In genomic region chr7:129532375-129532774, GRCh38 we compare ENCODE assay signal across 16 cellular contexts. TPM values are rescaled to one million over a fixed set of nuclear protein-coding genes. Genes with fewer than 3 reads are reported as not detected.
DNase-seq lines count a peak whose midpoint lies in the region; ATAC-seq, FAIRE-seq and TF ChIP-seq lines count a peak whose summit lies in the region.
"Had no signal": no experiment of that assay in that cellular context is flagged by ENCODE, and none has a peak within 500 bp of the region (broad histone marks: within the 10 kb centered on the region; RNA-seq: fewer than 3 reads in every experiment).

No MANE protein-coding gene starts in this region.

- peak overlapping the region; percentile 23; the same call in 1 of the 2 replicates for H2BK15ac ChIP-seq in H1 (ENCODE audit: low read length)

- no peak overlapping the region for H4K8ac ChIP-seq in H1 (ENCODE audit: extremely low read depth, insufficient read depth, low read length)

- peaks cover 18% of the 10 kb centered on the region for H3K4me1 Mint-ChIP-seq in activated CD4-positive, alpha-beta T cell treated with anti-CD3 and anti-CD28 coated beads, Interleukin-2, amount 10 ng/mL, durations not matched to agents 24 days and 14 days
- peaks cover 19% of the 10 kb centered on the region for H3K4me1 Mint-ChIP-seq in activated CD4-positive, alpha-beta T cell treated with anti-CD3 and anti-CD28 coated beads for 36 hours
- H3K4me1 Mint-ChIP-seq in neural progenitor cell, result peaks cover 34% of the 10 kb centered on the region

- no peaks in the 10 kb centered on the region for H3K23me2 ChIP-seq in H1 (ENCODE audit: low read depth, low read length)

- H3K9me3 ChIP-seq in H1 (ENCODE audit: insufficient read depth in 2 of 2, low read depth in 1 of 2, low read length in 1 of 2) (no peaks in the 10 kb centered on the region), neural progenitor cell (ENCODE audit: low read depth) (no peaks in the 10 kb centered on the region), stomach (no peaks in the 10 kb centered on the region)
- H3K9me3 ChIP-seq: BLaER1 treated with 17β-estradiol and CSF1 and Interleukin-3, amounts not matched to agents 10 nM and 100 nM had no signal

- H3K4ac ChIP-seq in H1 (replicated peaks; ENCODE audit: insufficient read length, low read depth, low read length), result no peak overlapping the region

- H2BK5ac ChIP-seq in H1 (ENCODE audit: low read depth, low read length), result peak overlapping the region; percentile 28

- H4K5ac ChIP-seq in H1 (ENCODE audit: insufficient read length, low read depth, low read length), result no peak overlapping the region

- ATAC-seq in activated CD4-positive, alpha-beta T cell treated with anti-CD3 and anti-CD28 coated beads for 36 hours, result no peak

- no peak for TF ChIP-seq POLR2A in H1 (IDR thresholded peaks at IDR 0.05; ENCODE audit: control extremely low read depth in 1 of 2, low read depth in 2 of 2, low read length in 2 of 2)
- no peak for TF ChIP-seq POLR2A in stomach (IDR thresholded peaks at IDR 0.05)

- H3K27me3 Mint-ChIP-seq in activated CD4-positive, alpha-beta T cell treated with anti-CD3 and anti-CD28 coated beads, Interleukin-2, amount 10 ng/mL, durations not matched to agents 24 days and 14 days, result peaks cover 5% of the 10 kb centered on the region
- peaks cover 8% of the 10 kb centered on the region for H3K27me3 Mint-ChIP-seq in activated CD4-positive, alpha-beta T cell treated with anti-CD3 and anti-CD28 coated beads for 36 hours
- peaks cover 9% of the 10 kb centered on the region for H3K27me3 Mint-ChIP-seq in neural progenitor cell (ENCODE audit: insufficient read depth, low read depth)

- peak overlapping the region; percentile 57 for H3K27ac Mint-ChIP-seq in activated CD4-positive, alpha-beta T cell treated with anti-CD3 and anti-CD28 coated beads, Interleukin-2, amount 10 ng/mL, durations not matched to agents 24 days and 14 days
- no peak overlapping the region for H3K27ac Mint-ChIP-seq in activated CD4-positive, alpha-beta T cell treated with anti-CD3 and anti-CD28 coated beads for 36 hours
- no peak overlapping the region for H3K27ac Mint-ChIP-seq in neural progenitor cell
- H3K27ac Mint-ChIP-seq: CD4-positive, CD25-positive, alpha-beta regulatory T cell had no signal

- DNase-seq in activated CD4-positive, alpha-beta T cell treated with anti-CD3 and anti-CD28 coated beads, Interleukin-2, amount 10 ng/mL, durations not matched to agents 24 days and 14 days, result no peak
- no peak for DNase-seq in activated CD4-positive, alpha-beta T cell treated with anti-CD3 and anti-CD28 coated beads for 36 hours
- no peak for DNase-seq in H1 (ENCODE audit: low read depth in 1 of 2, low spot score in 2 of 2)
- DNase-seq in neural progenitor cell (ENCODE audit: low spot score), result no peak
- DNase-seq in kidney glomerular epithelial cell (lab: John Stamatoyannopoulos, UW), result no peak
- no peak for DNase-seq in anterior cingulate cortex (lab: John Stamatoyannopoulos, UW)
- no peak for DNase-seq in stomach
- DNase-seq: AML-193; Calu3; CD4-positive, CD25-positive, alpha-beta regulatory T cell; DMS 273 treated with DMSO at 0.1 percent for 48 hours; GM23248; H7 had no signal

- no peaks in the 10 kb centered on the region for H3K79me2 ChIP-seq in H1 (ENCODE audit: control insufficient read depth in 1 of 2, insufficient read depth in 2 of 2, low read length in 2 of 2)
- no peaks in the 10 kb centered on the region for H3K79me2 ChIP-seq in neural progenitor cell (ENCODE audit: low read depth)

- H3K27me3 ChIP-seq in H1 (replicated peaks in 1 of 4; ENCODE audit: control insufficient read depth in 3 of 4, extremely low read depth in 1 of 4, insufficient read depth in 3 of 4, low read length in 3 of 4) (no peaks in the 10 kb centered on the region), neural progenitor cell (no peaks in the 10 kb centered on the region), stomach (no peaks in the 10 kb centered on the region)
- H3K27me3 ChIP-seq: BLaER1 treated with 17β-estradiol and CSF1 and Interleukin-3, amounts not matched to agents 10 nM and 100 nM had no signal

- POLR2A ChIA-PET in activated CD4-positive, alpha-beta T cell treated with anti-CD3 and anti-CD28 coated beads for 36 hours (lab: Charles Lee), result no interaction called here
- POLR2A ChIA-PET in H1 (lab: Charles Lee; ENCODE audit: partially characterized antibody), result interaction anchor here (0.9 to 1.0 kb wide), 2 partner anchors 13 to 17 kb away, joined by 3 read pairs; no protein-coding TSS in a partner anchor

- no peak overlapping the region for H3K4me2 ChIP-seq in H1 (ENCODE audit: insufficient read depth in 1 of 2, low read depth in 2 of 2, low read length in 2 of 2)
- H3K4me2 ChIP-seq in neural progenitor cell, result no peak overlapping the region
- H3K4me2 ChIP-seq: BLaER1 treated with 17β-estradiol and CSF1 and Interleukin-3, amounts not matched to agents 10 nM and 100 nM had no signal

- H3K36me3 Mint-ChIP-seq in activated CD4-positive, alpha-beta T cell treated with anti-CD3 and anti-CD28 coated beads, Interleukin-2, amount 10 ng/mL, durations not matched to agents 24 days and 14 days (ENCODE audit: low read depth), result no peaks in the 10 kb centered on the region
- H3K36me3 Mint-ChIP-seq in activated CD4-positive, alpha-beta T cell treated with anti-CD3 and anti-CD28 coated beads for 36 hours (ENCODE audit: low read depth), result no peaks in the 10 kb centered on the region
- H3K36me3 Mint-ChIP-seq in neural progenitor cell, result no peaks in the 10 kb centered on the region
- H3K36me3 Mint-ChIP-seq: CD4-positive, CD25-positive, alpha-beta regulatory T cell had no signal

- no peak overlapping the region for H3K56ac ChIP-seq in H1 (replicated peaks; ENCODE audit: insufficient read length, low read depth, low read length)

- peak overlapping the region; percentile 5; the same call in 1 of the 2 replicates for H2BK20ac ChIP-seq in H1 (ENCODE audit: low read length)

- WGBS in H1 (ENCODE audit: extremely low coverage in 1 of 2, insufficient coverage in 1 of 2, insufficient read length in 1 of 2, insufficient replicate concordance in 2 of 2, low coverage in 1 of 2, low lambda C conversion rate in 2 of 2, missing lambda C conversion rate in 1 of 2), 2 experiments, result 84% methylated on average over 19 of the region's 19 CpGs; no CpG with 5 or more reads in 1 of the 2 experiments
- 87 to 92% (median 91%) methylated on average over 19 of the region's 19 CpGs for WGBS in stomach, 5 donors

- FAIRE-seq in H1 (lab: Jason Lieb, UNC), result no peak
- FAIRE-seq: GM18507 had no signal

- peaks cover 0 to 4% (median under 1%) of the 10 kb centered on the region in 4 experiments; a peak in 3 of 7 replicates for H3K4me1 ChIP-seq in H1 (replicated peaks in 1 of 4; ENCODE audit: control insufficient read depth in 3 of 4, insufficient read depth in 4 of 4, low read length in 3 of 4)
- peaks cover 9% of the 10 kb centered on the region for H3K4me1 ChIP-seq in neural progenitor cell
- H3K4me1 ChIP-seq in stomach, result no peaks in the 10 kb centered on the region

- TF ChIP-seq CTCF in H1 (IDR thresholded peaks at IDR 0.05; ENCODE audit: control extremely low read depth in 1 of 3, insufficient read depth in 1 of 3, low read depth in 1 of 3, low read length in 3 of 3), result no peak
- TF ChIP-seq CTCF in neural progenitor cell (IDR thresholded peaks at IDR 0.05), result no peak
- no peak for TF ChIP-seq CTCF in stomach (IDR thresholded peaks at IDR 0.05)

- H3K9me3 Mint-ChIP-seq in activated CD4-positive, alpha-beta T cell treated with anti-CD3 and anti-CD28 coated beads, Interleukin-2, amount 10 ng/mL, durations not matched to agents 24 days and 14 days, result no peaks in the 10 kb centered on the region
- no peaks in the 10 kb centered on the region for H3K9me3 Mint-ChIP-seq in activated CD4-positive, alpha-beta T cell treated with anti-CD3 and anti-CD28 coated beads for 36 hours (ENCODE audit: low read depth)
- no peaks in the 10 kb centered on the region for H3K9me3 Mint-ChIP-seq in neural progenitor cell

- TF ChIP-seq EP300 in H1 (IDR thresholded peaks at IDR 0.05; ENCODE audit: borderline replicate concordance in 1 of 2, low read depth in 2 of 2, low read length in 2 of 2), result no peak
- TF ChIP-seq EP300 in stomach (IDR thresholded peaks at IDR 0.05), result no peak

- H4K91ac ChIP-seq in H1 (replicated peaks; ENCODE audit: insufficient read length, low read length), result peak overlapping the region; percentile 54

- no peak overlapping the region for H2AFZ ChIP-seq in H1 (ENCODE audit: low read length)
- no peak overlapping the region for H2AFZ ChIP-seq in neural progenitor cell (replicated peaks)
- H2AFZ ChIP-seq: GM23248 had no signal

- no peaks in the 10 kb centered on the region for H4K20me1 ChIP-seq in H1 (replicated peaks in 1 of 2; ENCODE audit: control insufficient read depth in 1 of 2, insufficient read depth in 2 of 2, low read length in 2 of 2)
- peaks cover 7% of the 10 kb centered on the region for H4K20me1 ChIP-seq in neural progenitor cell (ENCODE audit: low read depth)
- H4K20me1 ChIP-seq: BLaER1 treated with 17β-estradiol and CSF1 and Interleukin-3, amounts not matched to agents 10 nM and 100 nM had no signal

- H3K36me3 ChIP-seq in H1 (ENCODE audit: control insufficient read depth in 2 of 4, insufficient read depth in 4 of 4, low read length in 3 of 4) (no peaks in the 10 kb centered on the region), neural progenitor cell (no peaks in the 10 kb centered on the region), stomach (no peaks in the 10 kb centered on the region)
- H3K36me3 ChIP-seq: BLaER1 treated with 17β-estradiol and CSF1 and Interleukin-3, amounts not matched to agents 10 nM and 100 nM had no signal

- no peak overlapping the region for H3K9ac ChIP-seq in H1 (replicated peaks in 1 of 4; ENCODE audit: extremely low read depth in 1 of 4, low read depth in 3 of 4, low read length in 3 of 4)
- H3K9ac ChIP-seq in neural progenitor cell, result no peak overlapping the region
- H3K9ac ChIP-seq: BLaER1 treated with 17β-estradiol and CSF1 and Interleukin-3, amounts not matched to agents 10 nM and 100 nM; GM23248 had no signal

- H3K14ac ChIP-seq in H1 (ENCODE audit: insufficient read length), result no peak overlapping the region

- H3K18ac ChIP-seq in H1 (ENCODE audit: extremely low read depth, low read length), result no peak overlapping the region

- TF ChIP-seq RAD21 in H1 (IDR thresholded peaks at IDR 0.05 in 1 of 2, conservative IDR thresholded peaks at IDR 0.05 in 1 of 2; ENCODE audit: low read depth in 2 of 2, low read length in 2 of 2), result no peak

- CTCF ChIA-PET in activated CD4-positive, alpha-beta T cell treated with anti-CD3 and anti-CD28 coated beads for 36 hours (lab: Charles Lee), result no interaction called here
- CTCF ChIA-PET in H1 (lab: Charles Lee; ENCODE audit: partially characterized antibody), result interaction anchor here (1.0 to 1.5 kb wide), 6 partner anchors 10 to 38 kb away, joined by 3 to 6 read pairs (median 4); no protein-coding TSS in a partner anchor

- no peak overlapping the region for H2BK120ac ChIP-seq in H1 (replicated peaks; ENCODE audit: low read depth, low read length)

- intact Hi-C loops in activated CD4-positive, alpha-beta T cell treated with anti-CD3 and anti-CD28 coated beads, Interleukin-2, amount 10 ng/mL, durations not matched to agents 24 days and 14 days (cut with micrococcal nuclease), result loop anchor here (10.0 kb wide), 1 partner anchor 412 kb away; no protein-coding TSS in a partner anchor
- intact Hi-C loops in activated CD4-positive, alpha-beta T cell treated with anti-CD3 and anti-CD28 coated beads for 36 hours (cut with DNase I, micrococcal nuclease), result no loop called here
- intact Hi-C loops in stomach (cut with DNase I; ENCODE audit: low total_unique reads), result no loop called here

- peaks cover 6% of the 10 kb centered on the region for H3F3A ChIP-seq in neural progenitor cell (ENCODE audit: low read depth)

- no peak overlapping the region for H3K4me3 Mint-ChIP-seq in activated CD4-positive, alpha-beta T cell treated with anti-CD3 and anti-CD28 coated beads, Interleukin-2, amount 10 ng/mL, durations not matched to agents 24 days and 14 days
- H3K4me3 Mint-ChIP-seq in activated CD4-positive, alpha-beta T cell treated with anti-CD3 and anti-CD28 coated beads for 36 hours, result no peak overlapping the region
- peak overlapping the region; percentile 51 for H3K4me3 Mint-ChIP-seq in neural progenitor cell
- H3K4me3 Mint-ChIP-seq: CD4-positive, CD25-positive, alpha-beta regulatory T cell had no signal

- no peak overlapping the region for H3K27ac ChIP-seq in H1 (ENCODE audit: low read depth, low read length)
- H3K27ac ChIP-seq in neural progenitor cell, result no peak overlapping the region
- H3K27ac ChIP-seq in stomach, result no peak overlapping the region
- H3K27ac ChIP-seq: 22Rv1, GM23248 had no signal

- H2BK12ac ChIP-seq in H1 (ENCODE audit: low read depth, low read length), result no peak overlapping the region

- H3K4me3 ChIP-seq in H1 (ENCODE audit: extremely low read depth in 1 of 4, insufficient read depth in 2 of 4, low read depth in 3 of 4, low read length in 4 of 4), result no peak overlapping the region
- no peak overlapping the region for H3K4me3 ChIP-seq in neural progenitor cell
- no peak overlapping the region for H3K4me3 ChIP-seq in stomach
- H3K4me3 ChIP-seq: BLaER1 treated with 17β-estradiol and CSF1 and Interleukin-3, amounts not matched to agents 10 nM and 100 nM; GM23248 had no signal

- H3K23ac ChIP-seq in H1 (ENCODE audit: insufficient read length), result no peak overlapping the region

- H3K79me1 ChIP-seq in H1 (ENCODE audit: low read depth, low read length), result no peaks in the 10 kb centered on the region

- peak overlapping the region; percentile 98; the same call in 1 of the 2 replicates for H2AK5ac ChIP-seq in H1 (ENCODE audit: low read depth, low read length)

RNA-seq across cellular contexts. Expression of gene SMKR1, which starts 30.0 kb away (rescaled TPM):
- total RNA-seq in activated CD4-positive, alpha-beta T cell treated with anti-CD3 and anti-CD28 coated beads, Interleukin-2, amount 10 ng/mL, durations not matched to agents 24 days and 14 days, result 5.9 and 6.1 TPM in 2 replicates
- 1 to 10 TPM; 2.3 to 2.7 TPM for total RNA-seq in activated CD4-positive, alpha-beta T cell treated with anti-CD3 and anti-CD28 coated beads for 36 hours
- total RNA-seq in H1 (2021; fragmentation: NEBNext Ultra II Directional; extraction: Animal tissue kit (Norgen Biotek cat#: 25700)), result 0.39 and 1.2 TPM in 2 replicates
- 0.31 and 1.6 TPM in 2 replicates for polyA plus RNA-seq in H1 (2011; rRNA removed)
- 0.92 TPM for polyA plus RNA-seq in H1 (2011; cell fraction: cytosol; rRNA removed)
- polyA plus RNA-seq in H1 (2011; cell fraction: nucleus; rRNA removed), result not detected
- polyA plus RNA-seq in H1 (2012, experiment 1 of 2), result 0.71 to 1.7 TPM (median 0.97 TPM) in 4 replicates
- polyA plus RNA-seq in H1 (2012, experiment 2 of 2), result 0.76 TPM
- polyA plus RNA-seq in H1 (2013, experiment 1 of 2), result 0.77 TPM
- polyA plus RNA-seq in H1 (2013, experiment 2 of 2), result 0.53 TPM
- 0.22 TPM in 1 of 2 replicates, not detected in the other for polyA minus RNA-seq in H1 (2011; rRNA and poly(A)+ RNA removed)
- polyA minus RNA-seq in H1 (2011; cell fraction: cytosol; rRNA and poly(A)+ RNA removed), result not detected
- not detected for polyA minus RNA-seq in H1 (2011; cell fraction: nucleus; rRNA and poly(A)+ RNA removed)
- 0.53 and 0.56 TPM in 2 replicates for total RNA-seq in neural progenitor cell (ENCODE audit: low replicate concordance)
- total RNA-seq in stomach, result not detected
- under 1 TPM in 2 of 3 donors, not detected in 1; 0.70 to 0.76 TPM for polyA plus RNA-seq in stomach
- total RNA-seq: Calu3; CD4-positive, CD25-positive, alpha-beta regulatory T cell; GM23248; H7 had no signal
